8 cellular contexts compared by ENCODE assay signal in genomic region chr17:29390856-29391631, GRCh38. TPM values are rescaled to one million over a fixed set of nuclear protein-coding genes. Genes with fewer than 3 reads are reported as not detected.
DNase-seq lines count a peak whose midpoint lies in the region; ATAC-seq, FAIRE-seq and TF ChIP-seq lines count a peak whose summit lies in the region.

No MANE protein-coding gene starts in this region.

- H3K27me3 ChIP-seq in SU-DHL-6 (ENCODE audit: low read length) (no peaks in the 10 kb centered on the region), lower lobe of right lung (ENCODE audit: low read depth) (no peaks in the 10 kb centered on the region), suprapubic skin (no peaks in the 10 kb centered on the region)

- H3K4me2 ChIP-seq in SU-DHL-6 (ENCODE audit: low read depth, low read length, poor library complexity, severe bottlenecking) = peak overlapping the region; percentile 97

- no peaks in the 10 kb centered on the region for H3K36me3 ChIP-seq in SU-DHL-6 (ENCODE audit: low read length)
- no peaks in the 10 kb centered on the region for H3K36me3 ChIP-seq in lower lobe of right lung
- H3K36me3 ChIP-seq in suprapubic skin = no peaks in the 10 kb centered on the region

- H3F3A ChIP-seq in SU-DHL-6 (ENCODE audit: insufficient read depth) = peaks cover 3% of the 10 kb centered on the region; the same call in 1 of the 2 replicates

- H4K20me1 ChIP-seq in SU-DHL-6 (ENCODE audit: low read depth, low read length) = peaks cover 5% of the 10 kb centered on the region; the same call in 1 of the 2 replicates

- under 1% methylated on average over 21 of the region's 28 CpGs for WGBS in suprapubic skin

- H3K9me2 ChIP-seq in SU-DHL-6 (replicated peaks; ENCODE audit: insufficient read depth, low read length) = no peaks in the 10 kb centered on the region

- H3K9me3 ChIP-seq in SU-DHL-6 (ENCODE audit: insufficient read depth, low read length) = no peaks in the 10 kb centered on the region
- no peaks in the 10 kb centered on the region for H3K9me3 ChIP-seq in lower lobe of right lung
- H3K9me3 ChIP-seq in suprapubic skin = no peaks in the 10 kb centered on the region

- peak overlapping the region; percentile 97 for H3K9ac ChIP-seq in SU-DHL-6 (ENCODE audit: low read length)

- peak; percentile 6 for DNase-seq in stimulated activated CD4-positive, alpha-beta T cell treated with anti-CD3 and anti-CD28 coated beads, Interleukin-4, amount 100 ng/mL, for 24 hours
- no peak for DNase-seq in stimulated activated CD4-positive, alpha-beta T cell treated with anti-CD3 and anti-CD28 coated beads, Interleukin-4, amount 100 ng/mL, for 1 hour
- DNase-seq in HTR-8/SVneo (ENCODE audit: insufficient read length, low spot score) = no peak
- peak; percentile 51 for DNase-seq in dermis blood vessel endothelial cell
- no peak for DNase-seq in lower lobe of right lung
- peak in 1 of 2 donors; percentile 65 for DNase-seq in suprapubic skin (ENCODE audit: low spot score in 2 of 2)
- no peak for DNase-seq in DMS153 (lab: John Stamatoyannopoulos, UW)

- H2AFZ ChIP-seq in SU-DHL-6 (ENCODE audit: low read depth, low read length, severe bottlenecking) = no peak overlapping the region

- no peak for TF ChIP-seq CTCF in SU-DHL-6 (IDR thresholded peaks at IDR 0.05; ENCODE audit: insufficient read depth, low read length, poor library complexity, severe bottlenecking)
- no peak for TF ChIP-seq CTCF in lower lobe of right lung (IDR thresholded peaks at IDR 0.05)
- no peak for TF ChIP-seq CTCF in suprapubic skin (IDR thresholded peaks at IDR 0.05)

- no peak for TF ChIP-seq EP300 in suprapubic skin (IDR thresholded peaks at IDR 0.05)

- intact Hi-C loops in lower lobe of right lung (cut with DNase I) = no loop called here

- H3K4me3 ChIP-seq in SU-DHL-6 (ENCODE audit: insufficient read depth, low read length, poor library complexity, severe bottlenecking) (peak overlapping the region; percentile 100), lower lobe of right lung (peak overlapping the region; percentile 89), suprapubic skin (peak overlapping the region; percentile 98)

- peak; percentile 54 to 58 for ATAC-seq in lower lobe of right lung

- H3K79me2 ChIP-seq in SU-DHL-6 (ENCODE audit: insufficient read depth, low read length) = peaks cover 57% of the 10 kb centered on the region

- H3K27ac ChIP-seq in SU-DHL-6 (ENCODE audit: low read depth, low read length) = peak overlapping the region; percentile 48
- H3K27ac ChIP-seq in lower lobe of right lung = peak overlapping the region; percentile 93
- H3K27ac ChIP-seq in suprapubic skin = peak overlapping the region; percentile 98

- peaks cover 42% of the 10 kb centered on the region for H3K4me1 ChIP-seq in lower lobe of right lung
- H3K4me1 ChIP-seq in suprapubic skin = peaks cover 30% of the 10 kb centered on the region

- FAIRE-seq in HTR-8/SVneo (lab: Jason Lieb, UNC) = peak; percentile 77

- no peak for TF ChIP-seq POLR2A in suprapubic skin (IDR thresholded peaks at IDR 0.05)

RNA-seq across cellular contexts. Expression of gene TAOK1, which starts 0.9 kb away (rescaled TPM):
- total RNA-seq in dermis blood vessel endothelial cell (67.6 and 94.3 TPM in 2 replicates), lower lobe of right lung (70.6 TPM), suprapubic skin (10 to 100 TPM; 42.1 to 58.3 (median 51.2) TPM)

Comparison
In these comparisons a context has a peak if more than half of its experiments do, and no peak if none do; other contexts are left out.
1. DNase-seq: peak in stimulated activated CD4-positive, alpha-beta T cell treated with anti-CD3 and anti-CD28 coated beads, Interleukin-4, amount 100 ng/mL, for 24 hours (single experiment) and dermis blood vessel endothelial cell (single experiment); none in stimulated activated CD4-positive, alpha-beta T cell treated with anti-CD3 and anti-CD28 coated beads, Interleukin-4, amount 100 ng/mL, for 1 hour (single experiment), HTR-8/SVneo (single experiment), lower lobe of right lung (single experiment) and DMS153 (single experiment).
2. H3K27ac ChIP-seq: peak in every context shown above with its lines; median percentile 98 in suprapubic skin; 93 in lower lobe of right lung; 48 in SU-DHL-6.
3. Peak in every context shown above with its lines, with median percentiles within 50 percentile points of each other: H3K4me3 ChIP-seq.